Comparison of ENCODE assay signal across 16 cellular contexts in the genomic region with DNA sequence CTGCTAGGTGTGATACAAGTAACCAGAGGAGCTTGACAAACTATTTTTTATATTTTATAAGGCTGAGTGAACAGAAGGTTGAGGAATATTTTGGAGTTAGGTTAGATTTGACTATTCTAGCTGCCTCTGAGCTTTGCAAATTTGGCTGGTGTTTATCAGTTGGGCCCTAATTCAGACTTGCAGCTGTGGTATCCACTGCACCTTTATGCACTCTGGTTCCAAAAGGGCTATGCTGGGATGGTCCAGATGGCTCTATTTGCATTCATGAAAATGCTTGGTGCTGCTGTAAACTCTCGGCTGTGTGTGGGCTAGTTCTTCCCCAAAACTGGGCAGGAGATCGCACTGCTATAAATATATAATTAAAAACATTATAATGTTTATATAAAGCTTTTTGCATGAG.
DNase-seq lines count a peak whose midpoint lies in the region; ATAC-seq and TF ChIP-seq lines count a peak whose summit lies in the region.
"Had no signal": no experiment of that assay in that cellular context is flagged by ENCODE, and none has a peak within 500 bp of the region (broad histone marks: within the 10 kb centered on the region; RNA-seq: fewer than 3 reads in every experiment).

No MANE protein-coding gene starts in this region.

- H3K4me3 ChIP-seq in colonic mucosa, result no peak overlapping the region
- H3K4me3 ChIP-seq: BLaER1 had no signal

- peaks cover 3% of the 10 kb centered on the region for H3K27me3 ChIP-seq in colonic mucosa

- DNase-seq in DMS 273 (lab: John Stamatoyannopoulos, UW; ENCODE audit: unreplicated experiment), result peak; percentile 80
- peak; percentile 24 for DNase-seq in NCI-H1694 treated with DMSO at 0.1 percent for 48 hours (lab: John Stamatoyannopoulos, UW)
- peak; percentile 61 for DNase-seq in NCI-H69 (lab: John Stamatoyannopoulos, UW)
- DNase-seq in left lobe of liver (ENCODE audit: low spot score), result no peak
- DNase-seq in colonic mucosa, result no peak
- no peak for DNase-seq in DMS79 (lab: John Stamatoyannopoulos, UW)
- no peak for DNase-seq in NCI-H187 (lab: John Stamatoyannopoulos, UW)
- DNase-seq: Calu3; CD4-positive, CD25-positive, alpha-beta regulatory T cell; DMS153; GF-D8 had no signal

- no peaks in the 10 kb centered on the region for H3K4me1 ChIP-seq in colonic mucosa
- H3K4me1 ChIP-seq: BLaER1 had no signal

- H3K36me3 ChIP-seq in colonic mucosa, result no peaks in the 10 kb centered on the region
- H3K36me3 ChIP-seq: BLaER1 had no signal

- H3K27ac ChIP-seq in colonic mucosa, result no peak overlapping the region
- H3K27ac ChIP-seq: 22Rv1, BLaER1, HL-60 had no signal

- intact Hi-C loops in colonic mucosa (cut with DNase I), result no loop called here

- ATAC-seq in left lobe of liver (peak; percentile 76), GM21786 (IDR thresholded peaks at IDR 0.05; ENCODE audit: unreplicated experiment) (no peak)
- ATAC-seq: HCT116 had no signal

- H3K9me3 ChIP-seq in colonic mucosa, result no peaks in the 10 kb centered on the region
- H3K9me3 ChIP-seq: BLaER1 had no signal

- no peak for TF ChIP-seq CTCF in colonic mucosa (IDR thresholded peaks at IDR 0.05)

- H3K9ac ChIP-seq in colonic mucosa (ENCODE audit: low read depth in 2 of 2, low read length in 2 of 2), result no peak overlapping the region
- H3K9ac ChIP-seq: BLaER1 had no signal

Comparison
In these comparisons a context has a peak if more than half of its experiments do, and no peak if none do; other contexts are left out.
1. DNase-seq: peak in DMS 273 (single experiment), NCI-H1694 treated with DMSO at 0.1 percent for 48 hours (single experiment) and NCI-H69 (single experiment); none in left lobe of liver (single experiment), colonic mucosa (single experiment), DMS79 (single experiment) and NCI-H187 (0 of 2).